ENCODE assay signal across 8 cellular contexts in genomic region chr10:50538473-50539398, GRCh38.
DNase-seq lines count a peak whose midpoint lies in the region; ATAC-seq and TF ChIP-seq lines count a peak whose summit lies in the region.

No MANE protein-coding gene starts in this region.

- DNase-seq in central memory CD8-positive, alpha-beta T cell (ENCODE audit: low spot score in 2 of 2) = no peak
- DNase-seq in posterior cingulate gyrus (peak; percentile 44 to 95 (median 74)), MM.1S (no peak), activated gamma-delta T cell treated with Interleukin-2 at 50 U/mL for 16 hours (no peak), SIG-M5 (lab: John Stamatoyannopoulos, UW) (no peak)

- no peaks in the 10 kb centered on the region for H3F3A ChIP-seq in MM.1S (ENCODE audit: insufficient read depth, low read length)

- H3K36me3 Mint-ChIP-seq in central memory CD8-positive, alpha-beta T cell (ENCODE audit: insufficient read depth) = no peaks in the 10 kb centered on the region

- H3K27ac ChIP-seq in MM.1S (ENCODE audit: low read length) = no peak overlapping the region

- no peak overlapping the region for H3K27ac Mint-ChIP-seq in central memory CD8-positive, alpha-beta T cell (ENCODE audit: low read depth)

- peak; percentile 62 for ATAC-seq in GM19023 (IDR thresholded peaks at IDR 0.05; ENCODE audit: unreplicated experiment)
- peak; percentile 37 for ATAC-seq in HG03342 (IDR thresholded peaks at IDR 0.05; ENCODE audit: unreplicated experiment)
- ATAC-seq in central memory CD8-positive, alpha-beta T cell (replicated peaks; ENCODE audit: extremely low read depth, poor library complexity, severe bottlenecking) = peak; percentile 50
- no peak for ATAC-seq in HG03196 (IDR thresholded peaks at IDR 0.05; ENCODE audit: unreplicated experiment)

- H3K9me3 Mint-ChIP-seq in central memory CD8-positive, alpha-beta T cell = no peaks in the 10 kb centered on the region

- no peak overlapping the region for H3K4me3 ChIP-seq in MM.1S (ENCODE audit: low read length)

- TF ChIP-seq CTCF in MM.1S (IDR thresholded peaks at IDR 0.05; ENCODE audit: low read length) = no peak

- H4K20me1 ChIP-seq in MM.1S (ENCODE audit: insufficient read depth, low read length) = no peaks in the 10 kb centered on the region; the same call in 1 of the 2 replicates

- peaks cover 33% of the 10 kb centered on the region for H3K79me2 ChIP-seq in MM.1S (ENCODE audit: low read length)

- no peaks in the 10 kb centered on the region for H3K27me3 Mint-ChIP-seq in central memory CD8-positive, alpha-beta T cell

- H3K4me1 Mint-ChIP-seq in central memory CD8-positive, alpha-beta T cell = peaks cover 56% of the 10 kb centered on the region

- no peaks in the 10 kb centered on the region for H3K36me3 ChIP-seq in MM.1S (replicated peaks; ENCODE audit: insufficient read depth, low read length)

- no peaks in the 10 kb centered on the region for H3K4me1 ChIP-seq in MM.1S (ENCODE audit: low read length)

- H3K27me3 ChIP-seq in MM.1S (replicated peaks; ENCODE audit: insufficient read depth, low read length) = no peaks in the 10 kb centered on the region

- intact Hi-C loops in posterior cingulate gyrus (cut with DNase I) = no loop called here

- H3K9ac ChIP-seq in MM.1S (ENCODE audit: low read length) = no peak overlapping the region

- H2AFZ ChIP-seq in MM.1S (ENCODE audit: low read length) = no peak overlapping the region

- H3K4me2 ChIP-seq in MM.1S (ENCODE audit: low read depth, low read length) = no peak overlapping the region

- no peaks in the 10 kb centered on the region for H3K9me2 ChIP-seq in MM.1S (replicated peaks; ENCODE audit: insufficient read depth, low read length)

- no peaks in the 10 kb centered on the region for H3K9me3 ChIP-seq in MM.1S (replicated peaks; ENCODE audit: insufficient read depth, low read length)

- H3K4me3 Mint-ChIP-seq in central memory CD8-positive, alpha-beta T cell = no peak overlapping the region

Comparison
In these comparisons a context has a peak if more than half of its experiments do, and no peak if none do; other contexts are left out.
1. DNase-seq: peak in posterior cingulate gyrus (10 of 10); none in central memory CD8-positive, alpha-beta T cell (0 of 2), MM.1S (single experiment), activated gamma-delta T cell treated with Interleukin-2 at 50 U/mL for 16 hours (single experiment) and SIG-M5 (single experiment).